15 cellular contexts compared by ENCODE assay signal in genomic region chr11:123254357-123254756, GRCh38. TPM values are rescaled to one million over a fixed set of nuclear protein-coding genes. Genes with fewer than 3 reads are reported as not detected.
DNase-seq lines count a peak whose midpoint lies in the region; ATAC-seq and TF ChIP-seq lines count a peak whose summit lies in the region.
"Had no signal": no experiment of that assay in that cellular context is flagged by ENCODE, and none has a peak within 500 bp of the region (broad histone marks: within the 10 kb centered on the region; RNA-seq: fewer than 3 reads in every experiment).

No MANE protein-coding gene starts in this region.

- intact Hi-C loops in left colon (cut with DNase I, micrococcal nuclease): loop anchor here in 1 of 2 donors (10.0 kb wide), 1 partner anchor 150 kb away; no protein-coding TSS in a partner anchor

- DNase-seq in cerebellar cortex (ENCODE audit: low spot score) (peak; percentile 32), neuronal stem cell (ENCODE audit: low spot score) (no peak), NCI-H2196 (lab: John Stamatoyannopoulos, UW; ENCODE audit: unreplicated experiment) (no peak), retina (no peak), left colon (no peak), NCI-H1417 (lab: John Stamatoyannopoulos, UW) (no peak)
- DNase-seq: 8988T; Calu3; CD4-positive, alpha-beta memory T cell; DMS79 treated with DMSO at 0.1 percent for 48 hours had no signal

- H3K36me3 ChIP-seq in HEK293 (ENCODE audit: control insufficient read depth in 2 of 2, insufficient read depth in 1 of 2, low read length in 2 of 2) (no peaks in the 10 kb centered on the region), neuronal stem cell (replicated peaks in 1 of 2; ENCODE audit: control insufficient read depth in 2 of 2, insufficient read depth in 2 of 2, low read length in 2 of 2) (no peaks in the 10 kb centered on the region)
- H3K36me3 ChIP-seq: HAP-1 had no signal

- no peak overlapping the region for H3K4ac ChIP-seq in neuronal stem cell (ENCODE audit: low read length)

- H3K27ac ChIP-seq in HEK293 (ENCODE audit: extremely low read depth, low read depth, low read length): no peak overlapping the region
- H3K27ac ChIP-seq in neuronal stem cell (replicated peaks; ENCODE audit: low read length): no peak overlapping the region
- H3K27ac ChIP-seq: BLaER1 had no signal

- peak overlapping the region; percentile 93 for H2BK12ac ChIP-seq in neuronal stem cell (ENCODE audit: low read length)

- H4K91ac ChIP-seq in neuronal stem cell (ENCODE audit: low read depth, low read length, poor library complexity): no peak overlapping the region

- no peak overlapping the region for H3K23ac ChIP-seq in neuronal stem cell (ENCODE audit: low read depth, low read length, poor library complexity)

- no peak overlapping the region for H3K9ac ChIP-seq in neuronal stem cell (ENCODE audit: low read depth, low read length, poor library complexity)
- H3K9ac ChIP-seq: BLaER1 had no signal

- H3K4me2 ChIP-seq in neuronal stem cell (ENCODE audit: insufficient read depth, low read length, poor library complexity, severe bottlenecking): no peak overlapping the region
- H3K4me2 ChIP-seq: BLaER1 had no signal

- no peak overlapping the region for H3K14ac ChIP-seq in neuronal stem cell (ENCODE audit: low read length)

- H2BK15ac ChIP-seq in neuronal stem cell (ENCODE audit: low read length): no peak overlapping the region

- CTCF ChIA-PET in HEK293 (lab: Yijun Ruan, JAX): interaction anchor here (0.7 to 1.7 kb wide), 3 partner anchors 16 to 152 kb away, joined by 3 to 7 read pairs (median 4); no protein-coding TSS in a partner anchor

- WGBS in neuronal stem cell (ENCODE audit: extremely low coverage in 2 of 2, insufficient read length in 2 of 2, insufficient replicate concordance in 1 of 2), 2 donors: no CpG with 5 or more reads among the region's 3 CpGs

- no peaks in the 10 kb centered on the region for H3K9me3 ChIP-seq in HEK293 (ENCODE audit: control insufficient read depth, insufficient read depth, low read depth, low read length)
- peaks cover 0 to 9% of the 10 kb centered on the region in 2 donors for H3K9me3 ChIP-seq in neuronal stem cell (replicated peaks in 1 of 2; ENCODE audit: control insufficient read depth in 2 of 2, insufficient read depth in 1 of 2, low read depth in 1 of 2, low read length in 2 of 2)
- H3K9me3 ChIP-seq: HAP-1 had no signal

- H3K4me3 ChIP-seq in HEK293 (ENCODE audit: low read depth, low read length): no peak overlapping the region
- H3K4me3 ChIP-seq in neuronal stem cell (ENCODE audit: low read length in 2 of 2): peak overlapping the region in 1 of 2 donors; percentile 27
- H3K4me3 ChIP-seq: BLaER1, GM12878, HAP-1 had no signal

- no peak overlapping the region for H2BK5ac ChIP-seq in neuronal stem cell (ENCODE audit: low read length)

- H3K27me3 ChIP-seq in neuronal stem cell (ENCODE audit: control insufficient read depth in 3 of 3, insufficient read depth in 3 of 3, low read depth in 1 of 3, low read length in 3 of 3): peaks cover 0 to 2% (median 0%) of the 10 kb centered on the region in 3 experiments
- H3K27me3 ChIP-seq: BLaER1 had no signal

- H3K4me1 ChIP-seq in HEK293 (ENCODE audit: control insufficient read depth, insufficient read depth, low read length): no peaks in the 10 kb centered on the region
- H3K4me1 ChIP-seq in neuronal stem cell (ENCODE audit: control insufficient read depth in 2 of 2, insufficient read depth in 1 of 2, low read depth in 1 of 2, low read length in 2 of 2): peaks cover 12 to 15% of the 10 kb centered on the region in 2 donors
- H3K4me1 ChIP-seq: HAP-1 had no signal

- TF ChIP-seq CTCF in HEK293 (tag by site-specific recombination; IDR thresholded peaks at IDR 0.05): no peak

- no peak overlapping the region for H2AK5ac ChIP-seq in neuronal stem cell (ENCODE audit: low read depth, low read length)

- no peaks in the 10 kb centered on the region for H3K79me1 ChIP-seq in neuronal stem cell (ENCODE audit: low read depth, low read length)

- H2AFZ ChIP-seq in neuronal stem cell (ENCODE audit: low read length): no peak overlapping the region

- no peak overlapping the region for H3K18ac ChIP-seq in neuronal stem cell (ENCODE audit: low read length)

- POLR2A ChIA-PET in HEK293 (lab: Yijun Ruan, JAX): no interaction called here

- no peak overlapping the region for H4K8ac ChIP-seq in neuronal stem cell (ENCODE audit: low read depth, low read length)

- no peak for ATAC-seq in left colon
- ATAC-seq: GM12878, HepG2 had no signal

- no peak overlapping the region for H2BK120ac ChIP-seq in neuronal stem cell (ENCODE audit: low read depth, low read length)

TF ChIP-seq in HEK293, 187 proteins besides CTCF, POLR2A, EP300 and RAD21:
- TF ChIP-seq ZNF169 (tag by site-specific recombination; IDR thresholded peaks at IDR 0.05) (no peak), KLF10 (tag by site-specific recombination; IDR thresholded peaks at IDR 0.05) (no peak), SETDB1 (IDR thresholded peaks at IDR 0.05; ENCODE audit: insufficient read length, low read length) (no peak), ZNF121 (tag by site-specific recombination; IDR thresholded peaks at IDR 0.05) (peak; percentile 64; the same call in 1 of the 2 replicates), ZFHX2 (tag by site-specific recombination; conservative IDR thresholded peaks at IDR 0.05) (no peak), ZNF514 (tag by site-specific recombination; IDR thresholded peaks at IDR 0.05) (no peak), OVOL3 (tag by site-specific recombination; IDR thresholded peaks at IDR 0.05) (no peak)
- TF ChIP-seq, protein P1, sequence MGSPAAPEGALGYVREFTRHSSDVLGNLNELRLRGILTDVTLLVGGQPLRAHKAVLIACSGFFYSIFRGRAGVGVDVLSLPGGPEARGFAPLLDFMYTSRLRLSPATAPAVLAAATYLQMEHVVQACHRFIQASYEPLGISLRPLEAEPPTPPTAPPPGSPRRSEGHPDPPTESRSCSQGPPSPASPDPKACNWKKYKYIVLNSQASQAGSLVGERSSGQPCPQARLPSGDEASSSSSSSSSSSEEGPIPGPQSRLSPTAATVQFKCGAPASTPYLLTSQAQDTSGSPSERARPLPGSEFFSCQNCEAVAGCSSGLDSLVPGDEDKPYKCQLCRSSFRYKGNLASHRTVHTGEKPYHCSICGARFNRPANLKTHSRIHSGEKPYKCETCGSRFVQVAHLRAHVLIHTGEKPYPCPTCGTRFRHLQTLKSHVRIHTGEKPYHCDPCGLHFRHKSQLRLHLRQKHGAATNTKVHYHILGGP (tag by site-specific recombination; IDR thresholded peaks at IDR 0.05): no peak

RNA-seq across cellular contexts. Expression of gene CLMP, which starts 59.3 kb away (rescaled TPM):
- 3.4 TPM for polyA plus RNA-seq in neuronal stem cell (2013, experiment 1 of 2)
- 3.4 TPM for polyA plus RNA-seq in neuronal stem cell (2013, experiment 2 of 2)
- total RNA-seq in left colon: 10 to 100 TPM in 1 of 2 donors, 1 to 10 TPM in 1; 6.7 to 13.2 TPM
- total RNA-seq: Calu3, HepG2 had no signal
- polyA plus RNA-seq: HepG2 had no signal
